ENCODE assay signal across 11 cellular contexts in the genomic region with DNA sequence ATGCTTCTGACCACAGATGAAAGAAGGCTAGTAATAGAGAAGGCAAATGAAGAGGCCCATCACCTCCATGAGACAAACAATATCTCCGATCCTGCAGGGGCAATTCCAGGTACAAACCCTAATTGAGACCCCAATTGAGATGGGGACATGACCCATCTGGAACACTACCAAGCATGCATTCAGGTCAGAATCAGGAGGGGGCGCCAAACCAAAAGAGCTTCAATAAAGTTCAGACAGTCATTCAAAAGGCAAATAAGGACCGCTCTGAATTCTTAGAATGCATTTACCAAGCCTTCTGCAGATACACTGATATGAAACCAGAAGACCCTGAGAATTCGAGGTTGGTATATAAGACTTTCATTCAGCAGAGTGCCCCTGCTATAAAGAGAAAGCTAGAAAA. TPM values are rescaled to one million over a fixed set of nuclear protein-coding genes. Genes with fewer than 3 reads are reported as not detected.
DNase-seq lines count a peak whose midpoint lies in the region; ATAC-seq and TF ChIP-seq lines count a peak whose summit lies in the region.
"Had no signal": no experiment of that assay in that cellular context is flagged by ENCODE, and none has a peak within 500 bp of the region (broad histone marks: within the 10 kb centered on the region; RNA-seq: fewer than 3 reads in every experiment).

No MANE protein-coding gene starts in this region.

- H3K9me3 ChIP-seq in T-helper 17 cell (ENCODE audit: control insufficient read depth, low read length, poor library complexity, severe bottlenecking) (no peaks in the 10 kb centered on the region), upper lobe of left lung (peaks cover 0 to 3% (median 1%) of the 10 kb centered on the region in 4 donors)
- H3K9me3 ChIP-seq: ovary had no signal

- TF ChIP-seq CTCF in glutamatergic neuron (IDR thresholded peaks at IDR 0.05; ENCODE audit: partially characterized antibody, unreplicated experiment) (peak; percentile 35), upper lobe of left lung (IDR thresholded peaks at IDR 0.05) (peak in 5 of 6 experiments; percentile 10 to 47 (median 36)), foreskin keratinocyte (conservative IDR thresholded peaks at IDR 0.05) (no peak)

- H3K4me1 Mint-ChIP-seq in T-helper 17 cell (no peaks in the 10 kb centered on the region), glutamatergic neuron (ENCODE audit: low read depth, unreplicated experiment) (peaks cover 7% of the 10 kb centered on the region)

- H3K36me3 Mint-ChIP-seq in T-helper 17 cell (ENCODE audit: low read depth) (peaks cover 2% of the 10 kb centered on the region), glutamatergic neuron (ENCODE audit: unreplicated experiment) (peaks cover 6% of the 10 kb centered on the region)

- intact Hi-C loops in left cardiac atrium (cut with DNase I) (loop anchor here (5.0 kb wide), 1 partner anchor 99 kb away; no protein-coding TSS in a partner anchor), cardiac septum (cut with DNase I) (loop anchor here (5.0 kb wide), 1 partner anchor 99 kb away; no protein-coding TSS in a partner anchor)

- H3K27ac ChIP-seq in upper lobe of left lung (no peak overlapping the region), foreskin keratinocyte (no peak overlapping the region)
- H3K27ac ChIP-seq: BLaER1 treated with 17β-estradiol and CSF1 and Interleukin-3, amounts not matched to agents 10 nM and 100 nM; ovary had no signal

- H3K4me3 ChIP-seq in upper lobe of left lung = no peak overlapping the region
- H3K4me3 ChIP-seq: BLaER1 treated with 17β-estradiol and CSF1 and Interleukin-3, amounts not matched to agents 10 nM and 100 nM; ovary had no signal

- ATAC-seq in left cardiac atrium = no peak
- ATAC-seq in T-helper 17 cell = no peak
- no peak for ATAC-seq in upper lobe of left lung (ENCODE audit: low FRiP score in 2 of 2)
- no peak for ATAC-seq in foreskin keratinocyte

- H3K9me3 Mint-ChIP-seq in glutamatergic neuron (ENCODE audit: unreplicated experiment) = peaks cover 3% of the 10 kb centered on the region

- H3K4me3 Mint-ChIP-seq in T-helper 17 cell (peak overlapping the region; percentile 41), glutamatergic neuron (ENCODE audit: unreplicated experiment) (no peak overlapping the region)

- peaks cover 15% of the 10 kb centered on the region for H3K27me3 Mint-ChIP-seq in T-helper 17 cell
- peaks cover 3% of the 10 kb centered on the region for H3K27me3 Mint-ChIP-seq in glutamatergic neuron (ENCODE audit: unreplicated experiment)

- no peak for TF ChIP-seq EP300 in upper lobe of left lung (IDR thresholded peaks at IDR 0.05)

- H3K27me3 ChIP-seq in upper lobe of left lung (no peaks in the 10 kb centered on the region), foreskin keratinocyte (no peaks in the 10 kb centered on the region)
- H3K27me3 ChIP-seq: BLaER1 treated with 17β-estradiol and CSF1 and Interleukin-3, amounts not matched to agents 10 nM and 100 nM; ovary had no signal

- 27 to 55% methylated on average over 4 of the region's 4 CpGs for WGBS in upper lobe of left lung, 2 donors

- peaks cover 0 to 5% (median 2%) of the 10 kb centered on the region in 4 donors for H3K4me1 ChIP-seq in upper lobe of left lung
- H3K4me1 ChIP-seq in foreskin keratinocyte = no peaks in the 10 kb centered on the region

- TF ChIP-seq POLR2A in upper lobe of left lung (IDR thresholded peaks at IDR 0.05) = no peak

- no peaks in the 10 kb centered on the region for H3K36me3 ChIP-seq in upper lobe of left lung
- H3K36me3 ChIP-seq: ovary had no signal

- H3K27ac Mint-ChIP-seq in T-helper 17 cell = no peak overlapping the region
- H3K27ac Mint-ChIP-seq in glutamatergic neuron (ENCODE audit: unreplicated experiment) = no peak overlapping the region

- DNase-seq in left cardiac atrium (peak; percentile 31), cardiac septum (ENCODE audit: low spot score) (no peak), T-helper 17 cell (peak in 1 of 3 donors; percentile 17), glutamatergic neuron (no peak), upper lobe of left lung (peak in 1 of 2 donors; percentile 32), foreskin keratinocyte (no peak), DMS79 treated with DMSO at 0.1 percent for 48 hours (lab: John Stamatoyannopoulos, UW) (no peak), NCI-H1694 treated with DMSO at 0.1 percent for 48 hours (lab: John Stamatoyannopoulos, UW) (no peak)
- DNase-seq: ovary had no signal

RNA-seq across cellular contexts. Expression of a gene that starts 10.2 kb away (rescaled TPM):
- total RNA-seq in left cardiac atrium (not detected), cardiac septum (not detected), T-helper 17 cell (not detected), glutamatergic neuron (ENCODE audit: unreplicated experiment) (not detected), upper lobe of left lung (not detected), foreskin keratinocyte (not detected in 2 replicates)
- polyA plus RNA-seq in foreskin keratinocyte = not detected in 2 replicates
- total RNA-seq: M059J, ovary had no signal
- polyA plus RNA-seq: ovary had no signal

RNA-seq across cellular contexts. Expression of a gene that starts 12.3 kb away (rescaled TPM):
- total RNA-seq in left cardiac atrium (not detected), cardiac septum (not detected), T-helper 17 cell (not detected), glutamatergic neuron (ENCODE audit: unreplicated experiment) (not detected), upper lobe of left lung (not detected), foreskin keratinocyte (not detected in 2 replicates)
- not detected in 2 replicates for polyA plus RNA-seq in foreskin keratinocyte
- total RNA-seq: M059J, ovary had no signal
- polyA plus RNA-seq: ovary had no signal

RNA-seq across cellular contexts. Expression of a gene that starts 23.1 kb away (rescaled TPM):
- total RNA-seq in left cardiac atrium (10 to 100 TPM in 1 of 2 donors, 1 to 10 TPM in 1; 6.9 to 16.1 TPM), cardiac septum (3.1 TPM), T-helper 17 cell (1 to 10 TPM; 2.9 to 4.1 TPM), glutamatergic neuron (ENCODE audit: unreplicated experiment) (not detected), upper lobe of left lung (10 to 100 TPM in 4 of 6 donors, 1 to 10 TPM in 2; 3.0 to 29.9 (median 15.2) TPM), foreskin keratinocyte (not detected in 2 replicates)
- polyA plus RNA-seq in foreskin keratinocyte = not detected in 2 replicates
- total RNA-seq: M059J had no signal

RNA-seq across cellular contexts. Expression of a gene that starts 44.7 kb away (rescaled TPM):
- total RNA-seq in left cardiac atrium = 100 to 1,000 TPM; 295 to 632 TPM
- total RNA-seq in cardiac septum = 171 TPM
- total RNA-seq in T-helper 17 cell = not detected
- total RNA-seq in glutamatergic neuron (ENCODE audit: unreplicated experiment) = not detected
- 1,000 to 10,000 TPM in 2 of 6 donors, 100 to 1,000 TPM in 4; 229 to 1,558 (median 860) TPM for total RNA-seq in upper lobe of left lung
- not detected in 2 replicates for total RNA-seq in foreskin keratinocyte
- not detected in 2 replicates for polyA plus RNA-seq in foreskin keratinocyte
